In genomic region chr10:91197044-91197651, GRCh38 we compare ENCODE assay signal across 16 cellular contexts. TPM values are rescaled to one million over a fixed set of nuclear protein-coding genes. Genes with fewer than 3 reads are reported as not detected.
A peak's percentile ranks its signal among the peaks of the same experiment; 100 is the strongest.
DNase-seq lines count a peak whose midpoint lies in the region; ATAC-seq, FAIRE-seq and TF ChIP-seq lines count a peak whose summit lies in the region.
"Had no signal": no experiment of that assay in that cellular context is flagged by ENCODE, and none has a peak within 500 bp of the region (broad histone marks: within the 10 kb centered on the region; RNA-seq: fewer than 3 reads in every experiment).

No MANE protein-coding gene starts in this region.

- TF ChIP-seq POLR2A in K562 (conservative IDR thresholded peaks at IDR 0.05) = no peak
- TF ChIP-seq POLR2A in GM12891 (IDR thresholded peaks at IDR 0.05; ENCODE audit: low read depth, low read length) = no peak

- BruUV-seq in K562 (replicated peaks; lab: Mats Ljungman, UMichigan) = no TSS peak

- H3K36me3 ChIP-seq in K562 (ENCODE audit: control insufficient read depth, insufficient read depth, low read length) = no peaks in the 10 kb centered on the region
- H3K36me3 ChIP-seq: breast epithelium, vagina had no signal

- H3K27me3 ChIP-seq in K562 (ENCODE audit: control insufficient read depth in 2 of 2, insufficient read depth in 2 of 2, low read length in 2 of 2) = no peaks in the 10 kb centered on the region
- H3K27me3 ChIP-seq: breast epithelium, vagina had no signal

- 42% methylated on average over 15 of the region's 15 CpGs for WGBS in K562 (ENCODE audit: insufficient coverage, low coverage, missing lambda C conversion rate)

- TF ChIP-seq EP300 in K562 (IDR thresholded peaks at IDR 0.05; ENCODE audit: low read length) = no peak

- no peaks in the 10 kb centered on the region for H3K9me3 ChIP-seq in K562 (replicated peaks; ENCODE audit: control insufficient read depth, insufficient read depth, low read depth, low read length)
- H3K9me3 ChIP-seq: breast epithelium, vagina had no signal

- no peak overlapping the region; a peak in 1 of 4 replicates for H3K9ac ChIP-seq in K562 (ENCODE audit: insufficient read depth in 1 of 2, low read depth in 2 of 2, low read length in 2 of 2)

- peaks cover 0 to 35% of the 10 kb centered on the region in 2 experiments; a peak in 4 of 5 replicates for H3K4me1 ChIP-seq in K562 (replicated peaks in 1 of 2; ENCODE audit: control insufficient read depth in 2 of 2, insufficient read depth in 2 of 2, low read length in 2 of 2)
- H3K4me1 ChIP-seq: breast epithelium had no signal

- intact Hi-C loops in K562 (cut with micrococcal nuclease) = no loop called here

- H3K4me3 ChIP-seq in K562 = no peak overlapping the region
- H3K4me3 ChIP-seq in foreskin fibroblast (ENCODE audit: low read depth in 1 of 2, low read length in 2 of 2) = no peak overlapping the region
- H3K4me3 ChIP-seq: breast epithelium, vagina had no signal

- ATAC-seq in K562 (peak; percentile 51; the same call in 2 of the 3 replicates), HG03196 (IDR thresholded peaks at IDR 0.05; ENCODE audit: unreplicated experiment) (no peak)

- peaks cover 24% of the 10 kb centered on the region for H3K79me2 ChIP-seq in K562 (ENCODE audit: control insufficient read depth, insufficient read depth, low read length)

- no peak for FAIRE-seq in K562 (lab: Jason Lieb, UNC)
- no peak for FAIRE-seq in GM12891 (lab: Jason Lieb, UNC)

- DNase-seq in AG08395 (ENCODE audit: low spot score) (peak; percentile 37), NCI-H146 (lab: John Stamatoyannopoulos, UW) (peak; percentile 79), K562 (ENCODE audit: extremely low read depth in 1 of 4, low spot score in 3 of 4) (no peak), medulla oblongata (ENCODE audit: extremely low spot score) (peak; percentile 32), foreskin fibroblast (no peak), GM13977 (ENCODE audit: low spot score) (no peak), GM12891 (ENCODE audit: insufficient read length, low spot score) (no peak)
- DNase-seq: AML-193, GF-D8, NCI-H1436, OCI-M1, T-helper 2 cell had no signal

- CTCF ChIA-PET in K562 (lab: Yijun Ruan, JAX; ENCODE audit: low intra/inter-chr PET ratio) = no interaction called here

- TF ChIP-seq CTCF in K562 (IDR thresholded peaks at IDR 0.05 in 2 of 3, conservative IDR thresholded peaks at IDR 0.05 in 1 of 3; ENCODE audit: insufficient read depth in 2 of 3, low read depth in 1 of 3, low read length in 3 of 3) (no peak; a peak in 1 of 6 replicates), foreskin fibroblast (IDR thresholded peaks at IDR 0.05; ENCODE audit: low read depth, low read length) (no peak), GM13977 (IDR thresholded peaks at IDR 0.05; ENCODE audit: extremely low read depth, insufficient read depth, missing control alignments) (no peak)

- TF ChIP-seq RAD21 in K562 (CRISPR knock-in tag; conservative IDR thresholded peaks at IDR 0.05 in 1 of 2, IDR thresholded peaks at IDR 0.05 in 1 of 2) = no peak

- H3K27ac ChIP-seq in K562 (ENCODE audit: extremely low read depth, low read depth, low read length) = no peak overlapping the region
- H3K27ac ChIP-seq: epithelial cell of prostate had no signal

- H2AFZ ChIP-seq in K562 (ENCODE audit: low read depth, low read length) = no peak overlapping the region

- in situ Hi-C loops in K562 (cut with MboI) (no loop called here), GM13977 (cut with MboI; ENCODE audit: low pct_unique_long_range_greater_than_20kb, low sequenced_read_pairs, unreplicated experiment) (no loop called here)

- H3K4me2 ChIP-seq in K562 (ENCODE audit: insufficient read depth, low read length) = no peak overlapping the region

- peaks cover 3% of the 10 kb centered on the region for H3K9me1 ChIP-seq in K562 (ENCODE audit: control insufficient read depth, insufficient read depth, low read length)

- H4K20me1 ChIP-seq in K562 (replicated peaks; ENCODE audit: control insufficient read depth, insufficient read depth, low read length) = no peaks in the 10 kb centered on the region; the same call in 1 of the 2 replicates

- POLR2A ChIA-PET in K562 (lab: Yijun Ruan, JAX) = interaction anchor here (0.6 kb wide), 1 partner anchor 15 kb away, joined by 3 read pairs; no protein-coding TSS in a partner anchor

TF ChIP-seq in K562, 482 proteins besides CTCF, POLR2A, EP300 and RAD21 (continues in another document):
- TF ChIP-seq ATF7 (IDR thresholded peaks at IDR 0.05) (no peak), CGGBP1 (CRISPR knock-in tag; IDR thresholded peaks at IDR 0.05) (no peak), FOXJ2 (tag; IDR thresholded peaks at IDR 0.05) (no peak), ZNF175 (CRISPR knock-in tag; IDR thresholded peaks at IDR 0.05; ENCODE audit: low read depth) (no peak)
- TF ChIP-seq, protein P1, sequence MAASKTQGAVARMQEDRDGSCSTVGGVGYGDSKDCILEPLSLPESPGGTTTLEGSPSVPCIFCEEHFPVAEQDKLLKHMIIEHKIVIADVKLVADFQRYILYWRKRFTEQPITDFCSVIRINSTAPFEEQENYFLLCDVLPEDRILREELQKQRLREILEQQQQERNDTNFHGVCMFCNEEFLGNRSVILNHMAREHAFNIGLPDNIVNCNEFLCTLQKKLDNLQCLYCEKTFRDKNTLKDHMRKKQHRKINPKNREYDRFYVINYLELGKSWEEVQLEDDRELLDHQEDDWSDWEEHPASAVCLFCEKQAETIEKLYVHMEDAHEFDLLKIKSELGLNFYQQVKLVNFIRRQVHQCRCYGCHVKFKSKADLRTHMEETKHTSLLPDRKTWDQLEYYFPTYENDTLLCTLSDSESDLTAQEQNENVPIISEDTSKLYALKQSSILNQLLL (CRISPR knock-in tag; IDR thresholded peaks at IDR 0.05; ENCODE audit: borderline replicate concordance) = no peak

TF ChIP-seq in GM12891, 5 proteins besides CTCF, POLR2A, EP300 and RAD21:
- TF ChIP-seq TAF1 (IDR thresholded peaks at IDR 0.05; ENCODE audit: low read depth, low read length) (no peak), PAX5 (IDR thresholded peaks at IDR 0.05; ENCODE audit: insufficient read depth, low read length, severe bottlenecking) (no peak), POLR2AphosphoS5 (IDR thresholded peaks at IDR 0.05; ENCODE audit: low read depth, low read length) (no peak)

RNA-seq across cellular contexts. Expression of gene PCGF5, which starts 23.3 kb away (rescaled TPM):
- total RNA-seq in K562 (2011; cell fraction: chromatin; rRNA removed; ENCODE audit: low replicate concordance) = 8.4 and 24.4 TPM in 2 replicates
- 5.3 and 6.6 TPM in 2 replicates for total RNA-seq in K562 (2011; cell fraction: nucleolus; rRNA removed)
- 19.5 and 45.4 TPM in 2 replicates for total RNA-seq in K562 (2011; cell fraction: nucleoplasm; rRNA removed)
- total RNA-seq in K562 (2014; rRNA removed) (10.9 and 19.9 TPM in 2 replicates), K562 (2014; rRNA removed; fragmentation: Illumina TruSeq; extraction: Trizol) (27.0 and 30.1 TPM in 2 replicates), K562 (2015; rRNA removed; fragmentation: Illumina TruSeq; extraction: Trizol) (22.7 and 26.4 TPM in 2 replicates), K562 (2021) (20.3 and 20.8 TPM in 2 replicates)
- polyA plus RNA-seq in K562 (2011; rRNA removed) (30.2 and 35.5 TPM in 2 replicates), K562 (2014; fragmentation: Illumina TruSeq; extraction: Trizol) (32.9 and 40.0 TPM in 2 replicates), K562 (2014; fragmentation: Nextera tagmentation; extraction: Ambion mirVana) (10 to 100 TPM; 11.7 TPM), K562 (2014; rRNA removed) (18.3 and 26.5 TPM in 2 replicates)
- 17.8 and 34.1 TPM in 2 replicates for polyA plus RNA-seq in K562 (2011; cell fraction: cytosol; rRNA removed)
- polyA plus RNA-seq in K562 (2011; cell fraction: nucleus; rRNA removed) = 12.1 and 18.7 TPM in 2 replicates
- 19.1 and 24.3 TPM in 2 replicates for polyA plus RNA-seq in K562 (2012)
- polyA minus RNA-seq in K562 (2011; rRNA and poly(A)+ RNA removed) = 41.2 and 46.4 TPM in 2 replicates
- polyA minus RNA-seq in K562 (2011; cell fraction: cytosol; rRNA and poly(A)+ RNA removed) = 11.7 and 15.4 TPM in 2 replicates
- 19.0 and 33.8 TPM in 2 replicates for polyA minus RNA-seq in K562 (2011; cell fraction: nucleus; rRNA and poly(A)+ RNA removed)
- 36.7 TPM for polyA plus RNA-seq in GM12891 (2012; ENCODE audit: low read depth, missing spikeins)

Comparison
In these comparisons a context has a peak if more than half of its experiments do, and no peak if none do; other contexts are left out.
1. DNase-seq: peak in AG08395 (single experiment), NCI-H146 (single experiment) and medulla oblongata (single experiment); none in K562 (0 of 4), foreskin fibroblast (0 of 2), GM13977 (single experiment) and GM12891 (single experiment).